ENCODE assay signal across 28 cellular contexts in genomic region chr18:59663096-59663495, GRCh38. TPM values are rescaled to one million over a fixed set of nuclear protein-coding genes. Genes with fewer than 3 reads are reported as not detected.
"Had no signal": no experiment of that assay in that cellular context is flagged by ENCODE, and none has a peak within 500 bp of the region (broad histone marks: within the 10 kb centered on the region; RNA-seq: fewer than 3 reads in every experiment).

No MANE protein-coding gene starts in this region.

- H3K4me3 ChIP-seq: Peyer's patch had no signal

- H3K36me3 Mint-ChIP-seq: activated naive CD4-positive, alpha-beta T cell treated with anti-CD3 and anti-CD28 coated beads, Interleukin-2, amount 50 U/mL, for 72 hours; brain; IgD-negative memory B cell had no signal

- H3K27ac Mint-ChIP-seq: activated B cell treated with CpG ODN at 0.5 μM for 24 hours; activated CD4-positive, alpha-beta T cell treated with anti-CD3 and anti-CD28 coated beads, Interleukin-2, amount 10 ng/mL, durations not matched to agents 24 days and 14 days; activated naive CD4-positive, alpha-beta T cell treated with anti-CD3 and anti-CD28 coated beads, Interleukin-2, amount 50 U/mL, for 72 hours; activated naive CD8-positive, alpha-beta T cell treated with anti-CD3 and anti-CD28 coated beads, Interleukin-2, amount 50 U/mL, for 24 hours; brain; IgD-negative memory B cell; T-helper 17 cell had no signal

- FAIRE-seq: TTC549 had no signal

- H3K4me3 Mint-ChIP-seq: activated B cell treated with CpG ODN at 0.5 μM for 24 hours; activated CD4-positive, alpha-beta T cell treated with anti-CD3 and anti-CD28 coated beads, Interleukin-2, amount 10 ng/mL, durations not matched to agents 24 days and 14 days; activated naive CD8-positive, alpha-beta T cell treated with anti-CD3 and anti-CD28 coated beads, Interleukin-2, amount 50 U/mL, for 24 hours; activated T-cell treated with anti-CD3 and anti-CD28 coated beads, Interleukin-2, amount 50 U/mL, for 4 hours; brain; IgD-negative memory B cell; T-helper 17 cell had no signal

- H3K4me1 Mint-ChIP-seq: activated B cell treated with CpG ODN at 0.5 μM for 24 hours; activated CD4-positive, alpha-beta T cell treated with anti-CD3 and anti-CD28 coated beads, Interleukin-2, amount 10 ng/mL, durations not matched to agents 24 days and 14 days; activated naive CD8-positive, alpha-beta T cell treated with anti-CD3 and anti-CD28 coated beads, Interleukin-2, amount 50 U/mL, for 24 hours; IgD-negative memory B cell; T-helper 17 cell had no signal

- H3K9me3 ChIP-seq: Peyer's patch had no signal

- DNase-seq: activated B cell treated with CpG ODN at 0.5 μM for 24 hours; activated CD4-positive, alpha-beta T cell treated with anti-CD3 and anti-CD28 coated beads for 1 hour; activated CD4-positive, alpha-beta T cell treated with anti-CD3 and anti-CD28 coated beads, Interleukin-2, amount 10 ng/mL, durations not matched to agents 24 days and 14 days; activated CD4-positive, alpha-beta T cell treated with anti-CD3 and anti-CD28 coated beads, Interleukin-2, amount 50 U/mL, for 48 hours; activated CD8-positive, alpha-beta memory T cell treated with anti-CD3 and anti-CD28 coated beads for 24 hours; activated effector memory CD4-positive, alpha-beta T cell treated with anti-CD3 and anti-CD28 coated beads, Interleukin-2, amount 50 U/mL, for 16 hours; activated naive CD4-positive, alpha-beta T cell treated with Interleukin-2 at 50 U/mL for 16 hours; activated naive CD8-positive, alpha-beta T cell treated with anti-CD3 and anti-CD28 coated beads, Interleukin-2, amount 50 U/mL, for 24 hours; activated T-cell treated with anti-CD3 and anti-CD28 coated beads, Interleukin-2, amount 50 U/mL, for 4 hours; amygdala; KG1; NCI-H1092; NCI-H1930; NCI-H2107; NCI-H2171 treated with DMSO at 0.1 percent for 48 hours; NCI-H345; NCI-H510A; NCI-H526 treated with DMSO at 0.1 percent for 48 hours; NCI-H82; Peyer's patch; SHP77; T-helper 17 cell; T-helper 9 cell had no signal

- ATAC-seq: activated naive CD4-positive, alpha-beta T cell treated with anti-CD3 and anti-CD28 coated beads, Interleukin-2, amount 50 U/mL, for 72 hours; activated naive CD8-positive, alpha-beta T cell treated with anti-CD3 and anti-CD28 coated beads, Interleukin-2, amount 50 U/mL, for 24 hours; activated T-cell treated with anti-CD3 and anti-CD28 coated beads, Interleukin-2, amount 50 U/mL, for 4 hours; T-helper 17 cell had no signal

- H3K9me3 Mint-ChIP-seq: activated B cell treated with CpG ODN at 0.5 μM for 24 hours; activated CD4-positive, alpha-beta T cell treated with anti-CD3 and anti-CD28 coated beads, Interleukin-2, amount 10 ng/mL, durations not matched to agents 24 days and 14 days; activated naive CD4-positive, alpha-beta T cell treated with anti-CD3 and anti-CD28 coated beads, Interleukin-2, amount 50 U/mL, for 72 hours; activated naive CD8-positive, alpha-beta T cell treated with anti-CD3 and anti-CD28 coated beads, Interleukin-2, amount 50 U/mL, for 24 hours; activated T-cell treated with anti-CD3 and anti-CD28 coated beads, Interleukin-2, amount 50 U/mL, for 4 hours; brain had no signal

- H3K36me3 ChIP-seq: Peyer's patch had no signal

- H3K27ac ChIP-seq: Peyer's patch, RWPE1 had no signal

- H3K27me3 ChIP-seq: Peyer's patch had no signal

- H3K27me3 Mint-ChIP-seq: activated B cell treated with CpG ODN at 0.5 μM for 24 hours, brain, IgD-negative memory B cell had no signal

RNA-seq across cellular contexts. Expression of gene CCBE1, which starts 34.1 kb away (rescaled TPM):
- total RNA-seq: activated CD4-positive, alpha-beta T cell treated with anti-CD3 and anti-CD28 coated beads, Interleukin-2, amount 10 ng/mL, durations not matched to agents 24 days and 14 days; T-helper 17 cell had no signal
